18 cellular contexts compared by ENCODE assay signal in genomic region chr13:46121033-46121432, GRCh38. TPM values are rescaled to one million over a fixed set of nuclear protein-coding genes. Genes with fewer than 3 reads are reported as not detected.
"Had no signal": no experiment of that assay in that cellular context is flagged by ENCODE, and none has a peak within 500 bp of the region (broad histone marks: within the 10 kb centered on the region; RNA-seq: fewer than 3 reads in every experiment).

No MANE protein-coding gene starts in this region.

- DNase-seq: activated CD4-positive, alpha-beta T cell treated with anti-CD3 and anti-CD28 coated beads, Interleukin-2, amount 10 ng/mL, durations not matched to agents 7 days and 5 days; activated effector memory CD4-positive, alpha-beta T cell treated with Interleukin-2 at 50 U/mL for 16 hours; amniotic stem cell; islet precursor cell; lower lobe of right lung; retina; stimulated activated CD4-positive, alpha-beta T cell treated with anti-CD3 and anti-CD28 coated beads, Interleukin-4, amount 100 ng/mL, for 4 hours; stomach; T-helper 1 cell; transverse colon had no signal

- H3K9me3 ChIP-seq: esophagus muscularis mucosa, heart left ventricle, lower lobe of right lung, stomach, transverse colon had no signal

- H3K27ac ChIP-seq: esophagus muscularis mucosa, heart left ventricle, lower lobe of right lung, stomach, transverse colon had no signal

- H3K4me1 ChIP-seq: esophagus muscularis mucosa, stomach had no signal

- H3K4me3 ChIP-seq: esophagus muscularis mucosa, heart left ventricle, lower lobe of right lung, skin epidermis, stomach, transverse colon had no signal

- H3K36me3 ChIP-seq: esophagus muscularis mucosa, lower lobe of right lung, stomach, transverse colon had no signal

- H3K27me3 ChIP-seq: esophagus muscularis mucosa, heart left ventricle, stomach, transverse colon had no signal

- H3K36me3 Mint-ChIP-seq: WTC11 had no signal

- H3K27me3 Mint-ChIP-seq: activated naive CD4-positive, alpha-beta T cell treated with anti-CD3 and anti-CD28 coated beads, Interleukin-2, amount 50 U/mL, for 24 hours had no signal

- H3K4me3 Mint-ChIP-seq: activated CD4-positive, alpha-beta T cell treated with anti-CD3 and anti-CD28 coated beads, Interleukin-2, amount 10 ng/mL, durations not matched to agents 7 days and 5 days; activated naive CD4-positive, alpha-beta T cell treated with anti-CD3 and anti-CD28 coated beads, Interleukin-2, amount 50 U/mL, for 24 hours; WTC11 had no signal

- H3K9me3 Mint-ChIP-seq: activated CD4-positive, alpha-beta T cell treated with anti-CD3 and anti-CD28 coated beads, Interleukin-2, amount 10 ng/mL, durations not matched to agents 7 days and 5 days; activated naive CD4-positive, alpha-beta T cell treated with anti-CD3 and anti-CD28 coated beads, Interleukin-2, amount 50 U/mL, for 24 hours had no signal

- H3K27ac Mint-ChIP-seq: activated CD4-positive, alpha-beta T cell treated with anti-CD3 and anti-CD28 coated beads, Interleukin-2, amount 10 ng/mL, durations not matched to agents 7 days and 5 days; activated naive CD4-positive, alpha-beta T cell treated with anti-CD3 and anti-CD28 coated beads, Interleukin-2, amount 50 U/mL, for 24 hours; WTC11 had no signal

RNA-seq across cellular contexts. Expression of gene CPB2, which starts 16.2 kb away (rescaled TPM):
- total RNA-seq: activated CD4-positive, alpha-beta T cell treated with anti-CD3 and anti-CD28 coated beads, Interleukin-2, amount 10 ng/mL, durations not matched to agents 7 days and 5 days; activated CD8-positive, alpha-beta memory T cell treated with anti-CD3 and anti-CD28 coated beads for 36 hours; chondrocyte; esophagus muscularis mucosa; frontal cortex; heart left ventricle; transverse colon had no signal
